Comparison of ENCODE assay signal across 16 cellular contexts in genomic region chr10:31262672-31263071, GRCh38. TPM values are rescaled to one million over a fixed set of nuclear protein-coding genes. Genes with fewer than 3 reads are reported as not detected.
DNase-seq lines count a peak whose midpoint lies in the region; ATAC-seq and TF ChIP-seq lines count a peak whose summit lies in the region.
"Had no signal": no experiment of that assay in that cellular context is flagged by ENCODE, and none has a peak within 500 bp of the region (broad histone marks: within the 10 kb centered on the region; RNA-seq: fewer than 3 reads in every experiment).

No MANE protein-coding gene starts in this region.

- H3K36me3 ChIP-seq in heart left ventricle = no peaks in the 10 kb centered on the region
- H3K36me3 ChIP-seq: BLaER1 treated with 17β-estradiol and CSF1 and Interleukin-3, amounts not matched to agents 10 nM and 100 nM had no signal

- ATAC-seq in heart left ventricle (peak; percentile 63 to 81 (median 70)), GM21515 (IDR thresholded peaks at IDR 0.05; ENCODE audit: unreplicated experiment) (no peak)
- ATAC-seq: stimulated activated effector memory CD8-positive, alpha-beta T cell treated with anti-CD3 and anti-CD28 coated beads, Interleukin-12 subunit alpha, Interleukin-12 subunit beta, amount 100 ng/mL, for 72 hours had no signal

- TF ChIP-seq POLR2A in heart left ventricle (IDR thresholded peaks at IDR 0.05) = no peak

- H3K4me3 ChIP-seq in heart left ventricle (peak overlapping the region in 6 of 12 donors; percentile 1 to 26 (median 10)), skeletal muscle cell (ENCODE audit: low read depth, low read length) (no peak overlapping the region)
- H3K4me3 ChIP-seq: BLaER1 treated with 17β-estradiol and CSF1 and Interleukin-3, amounts not matched to agents 10 nM and 100 nM had no signal

- TF ChIP-seq CTCF in heart left ventricle (IDR thresholded peaks at IDR 0.05) = no peak

- H3K27me3 ChIP-seq in heart left ventricle = no peaks in the 10 kb centered on the region
- H3K27me3 ChIP-seq: BLaER1 treated with 17β-estradiol and CSF1 and Interleukin-3, amounts not matched to agents 10 nM and 100 nM had no signal

- DNase-seq in AG20443 (ENCODE audit: low spot score) = peak; percentile 58
- peak; percentile 61 for DNase-seq in amniotic epithelial cell (ENCODE audit: low read depth)
- DNase-seq in heart left ventricle = peak in 3 of 5 donors; percentile 46 to 62 (median 48)
- DNase-seq in skeletal muscle cell (ENCODE audit: low read depth) = peak; percentile 72
- no peak for DNase-seq in T-helper 2 cell
- DNase-seq in DMS53 (lab: John Stamatoyannopoulos, UW) = no peak
- DNase-seq in effector CD8-positive, alpha-beta T cell (lab: John Stamatoyannopoulos, UW) = no peak
- DNase-seq: activated CD4-positive, alpha-beta T cell treated with anti-CD3 and anti-CD28 coated beads, Interleukin-2, amount 10 ng/mL, durations not matched to agents 24 days and 14 days; activated T-cell treated with anti-CD3 and anti-CD28 coated beads, Interleukin-2, amount 50 U/mL, for 48 hours; DMS79 treated with DMSO at 0.1 percent for 48 hours; MM.1S; stimulated activated CD4-positive, alpha-beta T cell treated with anti-CD3 and anti-CD28 coated beads, Interleukin-2, amount 100 ng/mL, for 48 hours had no signal

- no peaks in the 10 kb centered on the region for H3K9me3 ChIP-seq in heart left ventricle
- H3K9me3 ChIP-seq: BLaER1 treated with 17β-estradiol and CSF1 and Interleukin-3, amounts not matched to agents 10 nM and 100 nM had no signal

- WGBS in heart left ventricle, 4 donors = 33 to 50% (median 36%) methylated on average over 2 of the region's 2 CpGs

- intact Hi-C loops in heart left ventricle (cut with DNase I) = no loop called here

- peaks cover 0 to 25% (median 10%) of the 10 kb centered on the region in 12 donors for H3K4me1 ChIP-seq in heart left ventricle
- H3K4me1 ChIP-seq: BLaER1 treated with 17β-estradiol and CSF1 and Interleukin-3, amounts not matched to agents 10 nM and 100 nM; parathyroid adenoma had no signal

- peak overlapping the region in 10 of 12 donors; percentile 5 to 62 (median 44) for H3K27ac ChIP-seq in heart left ventricle
- H3K27ac ChIP-seq: BLaER1 treated with 17β-estradiol and CSF1 and Interleukin-3, amounts not matched to agents 10 nM and 100 nM; parathyroid adenoma had no signal

RNA-seq across cellular contexts. Expression of gene ZEB1, which starts 56.3 kb away (rescaled TPM):
- total RNA-seq in heart left ventricle = 100 to 1,000 TPM in 3 of 9 donors, 10 to 100 TPM in 6; 74.0 to 135 (median 95.9) TPM
- 10 to 100 TPM; 15.4 to 19.4 TPM for polyA plus RNA-seq in heart left ventricle

Comparison
In these comparisons a context has a peak if more than half of its experiments do, and no peak if none do; other contexts are left out.
1. DNase-seq: peak in AG20443 (single experiment), amniotic epithelial cell (single experiment), heart left ventricle (3 of 5) and skeletal muscle cell (single experiment); none in T-helper 2 cell (0 of 5), DMS53 (single experiment) and effector CD8-positive, alpha-beta T cell (single experiment).